8 cellular contexts compared by ENCODE assay signal in genomic region chr11:10413268-10413667, GRCh38. TPM values are rescaled to one million over a fixed set of nuclear protein-coding genes. Genes with fewer than 3 reads are reported as not detected.
A peak's percentile ranks its signal among the peaks of the same experiment; 100 is the strongest.
DNase-seq lines count a peak whose midpoint lies in the region; TF ChIP-seq lines count a peak whose summit lies in the region.

No MANE protein-coding gene starts in this region.

- CTCF ChIA-PET in MCF 10A (lab: Yijun Ruan, JAX) = interaction anchor here (0.6 to 3.0 kb wide), 11 partner anchors 14 to 321 kb away, joined by 3 to 15 read pairs (median 3); partner anchors contain the start of gene RNF141

- H3K9me3 ChIP-seq in breast epithelium = no peaks in the 10 kb centered on the region
- H3K9me3 ChIP-seq in Loucy (ENCODE audit: insufficient read depth, low read depth, low read length) = no peaks in the 10 kb centered on the region
- H3K9me3 ChIP-seq in tibial nerve = no peaks in the 10 kb centered on the region

- no peaks in the 10 kb centered on the region for H3K27me3 Mint-ChIP-seq in MCF 10A (ENCODE audit: insufficient read depth, unreplicated experiment)

- TF ChIP-seq EP300 in tibial nerve (IDR thresholded peaks at IDR 0.05) = no peak

- H3K4me3 ChIP-seq in breast epithelium (no peak overlapping the region), Loucy (ENCODE audit: low read length, poor library complexity, severe bottlenecking) (peak overlapping the region; percentile 14), tibial nerve (no peak overlapping the region)

- H3K27ac Mint-ChIP-seq in MCF 10A (ENCODE audit: low read depth, unreplicated experiment) = no peak overlapping the region

- no TSS peak for BruUV-seq in MCF 10A (replicated peaks; lab: Mats Ljungman, UMichigan)

- H3K4me1 Mint-ChIP-seq in MCF 10A (ENCODE audit: insufficient read depth, unreplicated experiment) = peaks cover 5% of the 10 kb centered on the region

- WGBS in tibial nerve, 2 donors = 58 to 59% methylated on average over 6 of the region's 6 CpGs

- no peaks in the 10 kb centered on the region for H3K79me2 ChIP-seq in Loucy (ENCODE audit: insufficient read depth, low read length)

- H3K9me3 Mint-ChIP-seq in MCF 10A (ENCODE audit: unreplicated experiment) = no peaks in the 10 kb centered on the region

- H3K4me3 Mint-ChIP-seq in MCF 10A (ENCODE audit: unreplicated experiment) = no peak overlapping the region

- H2AFZ ChIP-seq in Loucy (ENCODE audit: low read length) = no peak overlapping the region

- H3K4me2 ChIP-seq in Loucy (ENCODE audit: low read depth, low read length, poor library complexity, severe bottlenecking) = peak overlapping the region; percentile 72

- TF ChIP-seq POLR2A in breast epithelium (IDR thresholded peaks at IDR 0.05) = no peak
- TF ChIP-seq POLR2A in tibial nerve (IDR thresholded peaks at IDR 0.05) = no peak

- H4K20me1 ChIP-seq in Loucy (ENCODE audit: insufficient read depth, low read length, poor library complexity, severe bottlenecking) = no peaks in the 10 kb centered on the region

- H3K36me3 ChIP-seq in breast epithelium = no peaks in the 10 kb centered on the region
- H3K36me3 ChIP-seq in Loucy (ENCODE audit: insufficient read depth, low read length) = no peaks in the 10 kb centered on the region
- no peaks in the 10 kb centered on the region for H3K36me3 ChIP-seq in tibial nerve

- no peaks in the 10 kb centered on the region for H3K4me1 ChIP-seq in breast epithelium
- peaks cover 75% of the 10 kb centered on the region for H3K4me1 ChIP-seq in Loucy (ENCODE audit: insufficient read depth, low read length, poor library complexity, severe bottlenecking)
- H3K4me1 ChIP-seq in tibial nerve = peaks cover 0 to 13% (median 0%) of the 10 kb centered on the region in 4 donors

- DNase-seq in MCF 10A (ENCODE audit: unreplicated experiment) (peak; percentile 44), breast epithelium (ENCODE audit: low spot score in 2 of 2) (no peak), fibroblast of gingiva (ENCODE audit: low read depth) (peak; percentile 22), tibial nerve (ENCODE audit: low spot score in 2 of 2) (no peak), germinal center (ENCODE audit: low spot score) (no peak)
- peak; percentile 38 to 45 for DNase-seq in activated CD4-positive, alpha-beta T cell treated with anti-CD3 and anti-CD28 coated beads for 4 hours
- peak; percentile 10 to 43 for DNase-seq in stimulated activated CD4-positive, alpha-beta T cell treated with anti-CD3 and anti-CD28 coated beads, Interleukin-4, amount 100 ng/mL, for 4 hours

- peak overlapping the region in 1 of 2 donors; percentile 14 for H3K27ac ChIP-seq in breast epithelium
- H3K27ac ChIP-seq in tibial nerve = peak overlapping the region in 1 of 4 donors; percentile 15

- POLR2A ChIA-PET in MCF 10A (lab: Yijun Ruan, JAX) = interaction anchor here (0.5 to 4.7 kb wide), 7 partner anchors 41 to 472 kb away, joined by 3 to 25 read pairs (median 4); partner anchors contain the start of genes AMPD3 and RNF141

- TF ChIP-seq CTCF in MCF 10A (IDR thresholded peaks at IDR 0.05; ENCODE audit: unreplicated experiment) (no peak), breast epithelium (IDR thresholded peaks at IDR 0.05) (no peak), Loucy (conservative IDR thresholded peaks at IDR 0.05; ENCODE audit: low read length) (peak; percentile 72), tibial nerve (IDR thresholded peaks at IDR 0.05) (peak in 1 of 5 experiments; percentile 23)

- intact Hi-C loops in MCF 10A (cut with micrococcal nuclease) = no loop called here
- intact Hi-C loops in breast epithelium (cut with DNase I; ENCODE audit: low total_unique reads) = loop anchor here (10.0 kb wide), 1 partner anchor 102 kb away; no protein-coding TSS in a partner anchor

- H3K27me3 ChIP-seq in breast epithelium (no peaks in the 10 kb centered on the region), Loucy (ENCODE audit: insufficient read depth, low read length, poor library complexity, severe bottlenecking) (no peaks in the 10 kb centered on the region), tibial nerve (no peaks in the 10 kb centered on the region)

- no peaks in the 10 kb centered on the region for H3K9me2 ChIP-seq in Loucy (replicated peaks; ENCODE audit: low read depth, low read length)

- peak overlapping the region; percentile 65 for H3K9ac ChIP-seq in Loucy (ENCODE audit: low read depth, low read length, poor library complexity, severe bottlenecking)

- H3K36me3 Mint-ChIP-seq in MCF 10A (ENCODE audit: insufficient read depth, unreplicated experiment) = no peaks in the 10 kb centered on the region

- H3F3A ChIP-seq in Loucy (ENCODE audit: low read depth) = peaks cover 6% of the 10 kb centered on the region; the same call in 1 of the 2 replicates

RNA-seq across cellular contexts. Expression of gene AMPD3, which starts 41.8 kb away (rescaled TPM):
- total RNA-seq in MCF 10A (2022) (5.0 and 5.4 TPM in 2 replicates), breast epithelium (1 to 10 TPM; 6.2 to 6.6 (median 6.4) TPM), tibial nerve (1 to 10 TPM; 1.0 to 8.7 (median 3.7) TPM)

Comparison
In these comparisons a context has a peak if more than half of its experiments do, and no peak if none do; other contexts are left out.
1. DNase-seq: peak in MCF 10A (single experiment), activated CD4-positive, alpha-beta T cell treated with anti-CD3 and anti-CD28 coated beads for 4 hours (2 of 2), fibroblast of gingiva (single experiment) and stimulated activated CD4-positive, alpha-beta T cell treated with anti-CD3 and anti-CD28 coated beads, Interleukin-4, amount 100 ng/mL, for 4 hours (2 of 2); none in breast epithelium (0 of 2), tibial nerve (0 of 2) and germinal center (single experiment).